ENCODE assay signal across 14 cellular contexts in the genomic region with DNA sequence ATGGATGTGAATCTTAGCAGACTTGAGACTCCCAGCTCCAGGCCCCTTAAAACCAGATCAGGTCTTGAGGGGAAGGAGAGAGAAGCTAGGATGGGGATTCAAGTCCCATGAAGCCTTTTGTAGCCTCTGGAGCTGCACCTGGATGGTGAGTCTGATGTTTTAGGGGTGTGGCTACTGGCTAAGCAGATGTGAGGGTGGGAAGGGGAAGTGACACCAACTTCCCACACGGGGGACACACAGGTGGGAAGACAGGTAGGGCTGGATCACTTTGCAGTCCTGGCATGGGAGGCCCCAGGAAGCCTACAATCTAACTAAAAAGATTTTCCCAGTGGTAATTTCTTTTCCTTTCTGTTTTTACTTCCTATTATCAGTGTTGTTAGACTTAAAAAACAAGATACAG. TPM values are rescaled to one million over a fixed set of nuclear protein-coding genes. Genes with fewer than 3 reads are reported as not detected.
DNase-seq lines count a peak whose midpoint lies in the region; ATAC-seq and TF ChIP-seq lines count a peak whose summit lies in the region.
"Had no signal": no experiment of that assay in that cellular context is flagged by ENCODE, and none has a peak within 500 bp of the region (broad histone marks: within the 10 kb centered on the region; RNA-seq: fewer than 3 reads in every experiment).

No MANE protein-coding gene starts in this region.

- POLR2A ChIA-PET in activated CD8-positive, alpha-beta T cell treated with anti-CD3 and anti-CD28 coated beads for 36 hours (lab: Charles Lee), result no interaction called here
- POLR2A ChIA-PET in activated CD8-positive, alpha-beta T cell treated with anti-CD3 and anti-CD28 coated beads, Interleukin-2, amount 10 ng/mL, durations not matched to agents 7 days and 5 days (lab: Charles Lee), result no interaction called here

- H3K36me3 ChIP-seq in RWPE2 (ENCODE audit: low read depth), result peaks cover 53% of the 10 kb centered on the region

- no peak for ATAC-seq in activated CD8-positive, alpha-beta T cell treated with anti-CD3 and anti-CD28 coated beads for 36 hours
- ATAC-seq in activated CD8-positive, alpha-beta T cell treated with anti-CD3 and anti-CD28 coated beads, Interleukin-2, amount 10 ng/mL, durations not matched to agents 7 days and 5 days, result no peak
- peak; percentile 48; the same call in 1 of the 3 replicates for ATAC-seq in RWPE2 (ENCODE audit: low read depth)
- no peak for ATAC-seq in HG03045 (IDR thresholded peaks at IDR 0.05; ENCODE audit: unreplicated experiment)
- ATAC-seq in GM18909 (IDR thresholded peaks at IDR 0.05; ENCODE audit: poor library complexity, unreplicated experiment), result no peak

- peak overlapping the region; percentile 64 for H3K27ac Mint-ChIP-seq in activated CD8-positive, alpha-beta T cell treated with anti-CD3 and anti-CD28 coated beads for 36 hours
- no peak overlapping the region for H3K27ac Mint-ChIP-seq in activated CD8-positive, alpha-beta T cell treated with anti-CD3 and anti-CD28 coated beads, Interleukin-2, amount 10 ng/mL, durations not matched to agents 7 days and 5 days

- no peaks in the 10 kb centered on the region for H3K27me3 ChIP-seq in RWPE2 (ENCODE audit: insufficient read depth, poor library complexity, severe bottlenecking)
- H3K27me3 ChIP-seq: MG63, thyroid gland had no signal

- H3K9me3 ChIP-seq in RWPE2 (ENCODE audit: severe bottlenecking), result no peaks in the 10 kb centered on the region
- H3K9me3 ChIP-seq: MG63, thyroid gland had no signal

- no peaks in the 10 kb centered on the region for H3K4me1 ChIP-seq in RWPE2 (ENCODE audit: insufficient read depth, poor library complexity, severe bottlenecking)
- H3K4me1 ChIP-seq: thyroid gland had no signal

- DNase-seq in activated CD8-positive, alpha-beta T cell treated with anti-CD3 and anti-CD28 coated beads for 36 hours, result no peak
- no peak for DNase-seq in activated CD8-positive, alpha-beta T cell treated with anti-CD3 and anti-CD28 coated beads, Interleukin-2, amount 10 ng/mL, durations not matched to agents 7 days and 5 days
- DNase-seq in RWPE2 (ENCODE audit: low spot score) (no peak), germinal center (ENCODE audit: low spot score) (peak; percentile 44), T1000 (lab: John Stamatoyannopoulos, UW) (no peak)
- DNase-seq: activated gamma-delta T cell; CD4-positive, CD25-positive, alpha-beta regulatory T cell; GM23248; MG63; NCI-H2081; thyroid gland had no signal

- intact Hi-C loops in activated CD8-positive, alpha-beta T cell treated with anti-CD3 and anti-CD28 coated beads for 36 hours (cut with micrococcal nuclease), result no loop called here

- no peaks in the 10 kb centered on the region for H3K9me3 Mint-ChIP-seq in activated CD8-positive, alpha-beta T cell treated with anti-CD3 and anti-CD28 coated beads for 36 hours
- no peaks in the 10 kb centered on the region for H3K9me3 Mint-ChIP-seq in activated CD8-positive, alpha-beta T cell treated with anti-CD3 and anti-CD28 coated beads, Interleukin-2, amount 10 ng/mL, durations not matched to agents 7 days and 5 days (ENCODE audit: insufficient read depth)
- H3K9me3 Mint-ChIP-seq: CD4-positive, CD25-positive, alpha-beta regulatory T cell had no signal

- peaks cover 13% of the 10 kb centered on the region for H3K4me1 Mint-ChIP-seq in activated CD8-positive, alpha-beta T cell treated with anti-CD3 and anti-CD28 coated beads for 36 hours (ENCODE audit: low read depth)
- peaks cover 9% of the 10 kb centered on the region for H3K4me1 Mint-ChIP-seq in activated CD8-positive, alpha-beta T cell treated with anti-CD3 and anti-CD28 coated beads, Interleukin-2, amount 10 ng/mL, durations not matched to agents 7 days and 5 days (ENCODE audit: low read depth)

- no peak overlapping the region for H3K4me3 ChIP-seq in RWPE2 (ENCODE audit: severe bottlenecking)
- H3K4me3 ChIP-seq: GM23248, MG63, thyroid gland had no signal

- H3K4me3 Mint-ChIP-seq in activated CD8-positive, alpha-beta T cell treated with anti-CD3 and anti-CD28 coated beads for 36 hours, result no peak overlapping the region
- H3K4me3 Mint-ChIP-seq in activated CD8-positive, alpha-beta T cell treated with anti-CD3 and anti-CD28 coated beads, Interleukin-2, amount 10 ng/mL, durations not matched to agents 7 days and 5 days, result no peak overlapping the region
- H3K4me3 Mint-ChIP-seq: CD4-positive, CD25-positive, alpha-beta regulatory T cell had no signal

- H3K27ac ChIP-seq in RWPE2 (ENCODE audit: poor library complexity, severe bottlenecking) (no peak overlapping the region), temporal lobe (ENCODE audit: low read depth, low read length) (peak overlapping the region; percentile 30)
- H3K27ac ChIP-seq: GM23248, thyroid gland had no signal

- no peak for TF ChIP-seq CTCF in activated CD8-positive, alpha-beta T cell treated with anti-CD3 and anti-CD28 coated beads for 36 hours (IDR thresholded peaks at IDR 0.05)
- TF ChIP-seq CTCF in RWPE2 (IDR thresholded peaks at IDR 0.05; ENCODE audit: poor library complexity, severe bottlenecking), result no peak

- CTCF ChIA-PET in activated CD8-positive, alpha-beta T cell treated with anti-CD3 and anti-CD28 coated beads for 36 hours (lab: Charles Lee), result interaction anchor here (0.9 to 1.5 kb wide), 2 partner anchors 13 to 15 kb away, joined by 3 to 4 read pairs; no protein-coding TSS in a partner anchor
- CTCF ChIA-PET in activated CD8-positive, alpha-beta T cell treated with anti-CD3 and anti-CD28 coated beads, Interleukin-2, amount 10 ng/mL, durations not matched to agents 7 days and 5 days (lab: Charles Lee), result no interaction called here

- no peaks in the 10 kb centered on the region for H3K27me3 Mint-ChIP-seq in activated CD8-positive, alpha-beta T cell treated with anti-CD3 and anti-CD28 coated beads for 36 hours
- H3K27me3 Mint-ChIP-seq in activated CD8-positive, alpha-beta T cell treated with anti-CD3 and anti-CD28 coated beads, Interleukin-2, amount 10 ng/mL, durations not matched to agents 7 days and 5 days (ENCODE audit: low read depth), result no peaks in the 10 kb centered on the region
- H3K27me3 Mint-ChIP-seq: CD4-positive, CD25-positive, alpha-beta regulatory T cell had no signal

- H3K36me3 Mint-ChIP-seq in activated CD8-positive, alpha-beta T cell treated with anti-CD3 and anti-CD28 coated beads for 36 hours (ENCODE audit: low read depth), result peaks cover 20% of the 10 kb centered on the region
- H3K36me3 Mint-ChIP-seq in activated CD8-positive, alpha-beta T cell treated with anti-CD3 and anti-CD28 coated beads, Interleukin-2, amount 10 ng/mL, durations not matched to agents 7 days and 5 days (ENCODE audit: low read depth), result peaks cover 50% of the 10 kb centered on the region

RNA-seq across cellular contexts. Expression of gene UBAP2, which starts 38.7 kb away (rescaled TPM):
- 10 to 100 TPM; 43.4 to 45.6 TPM for total RNA-seq in activated CD8-positive, alpha-beta T cell treated with anti-CD3 and anti-CD28 coated beads for 36 hours
- total RNA-seq in activated CD8-positive, alpha-beta T cell treated with anti-CD3 and anti-CD28 coated beads, Interleukin-2, amount 10 ng/mL, durations not matched to agents 7 days and 5 days, result 10 to 100 TPM; 54.0 to 56.1 TPM
- total RNA-seq in temporal lobe, result 38.8 TPM

RNA-seq across cellular contexts. Expression of gene DCAF12, which starts 39.1 kb away (rescaled TPM):
- total RNA-seq in activated CD8-positive, alpha-beta T cell treated with anti-CD3 and anti-CD28 coated beads for 36 hours, result 10 to 100 TPM; 30.5 to 34.7 TPM
- total RNA-seq in activated CD8-positive, alpha-beta T cell treated with anti-CD3 and anti-CD28 coated beads, Interleukin-2, amount 10 ng/mL, durations not matched to agents 7 days and 5 days, result 10 to 100 TPM; 51.1 to 56.7 TPM
- 23.8 TPM for total RNA-seq in temporal lobe
